In the genomic region with DNA sequence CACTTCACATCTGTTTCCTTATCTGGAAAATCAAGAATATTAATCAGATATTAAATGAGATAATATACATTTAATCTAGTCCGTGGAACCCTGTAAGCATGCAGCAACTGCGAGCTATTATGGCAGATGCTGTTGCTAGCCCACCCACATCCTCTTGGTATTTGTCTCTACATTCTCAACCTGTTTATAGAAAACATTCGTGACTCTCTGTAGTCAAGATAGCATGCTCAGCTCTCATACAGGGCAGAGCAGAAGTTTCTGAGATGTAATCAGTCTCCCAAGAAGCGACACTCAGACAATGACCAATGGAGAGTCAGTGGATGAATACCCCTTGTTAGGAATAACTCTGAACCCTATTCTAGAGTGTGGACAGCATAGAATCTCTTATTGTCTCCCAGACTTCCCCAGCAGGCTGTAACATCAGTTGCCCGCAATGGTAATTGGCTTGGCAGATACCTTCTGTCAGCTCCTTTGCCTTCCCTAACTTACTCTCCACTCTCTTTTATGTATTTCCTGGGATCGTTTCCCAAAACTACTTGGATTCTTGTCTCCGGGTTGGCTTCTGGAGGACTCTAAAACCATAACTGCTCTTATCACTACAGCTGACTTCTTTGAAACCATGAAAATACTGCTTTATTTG, we compare ENCODE assay signal across 27 cellular contexts.
"Had no signal": no experiment of that assay in that cellular context is flagged by ENCODE, and none has a peak within 500 bp of the region (broad histone marks: within the 10 kb centered on the region; RNA-seq: fewer than 3 reads in every experiment).

No MANE protein-coding gene starts in this region.

- H3K4me3 ChIP-seq: colonic mucosa, dorsolateral prefrontal cortex, gastroesophageal sphincter, hepatocyte, suprapubic skin, tibial artery, upper lobe of right lung had no signal

- H3K4me1 Mint-ChIP-seq: activated CD4-positive, alpha-beta T cell treated with anti-CD3 and anti-CD28 coated beads for 36 hours; activated CD8-positive, alpha-beta memory T cell treated with anti-CD3 and anti-CD28 coated beads, Interleukin-2, amount 10 ng/mL, durations not matched to agents 7 days and 5 days; activated naive CD4-positive, alpha-beta T cell treated with anti-CD3 and anti-CD28 coated beads, Interleukin-2, amount 50 U/mL, for 24 hours; activated naive CD8-positive, alpha-beta T cell treated with anti-CD3 and anti-CD28 coated beads, Interleukin-2, amount 50 U/mL, for 24 hours; central memory CD8-positive, alpha-beta T cell; naive thymus-derived CD8-positive, alpha-beta T cell had no signal

- H3K36me3 ChIP-seq: colonic mucosa, gastroesophageal sphincter, suprapubic skin, tibial artery, upper lobe of right lung had no signal

- H3K9me3 Mint-ChIP-seq: activated naive CD8-positive, alpha-beta T cell treated with anti-CD3 and anti-CD28 coated beads, Interleukin-2, amount 50 U/mL, for 24 hours; activated T-helper 2 cell treated with anti-CD3 and anti-CD28 coated beads, Interferon-gamma antibody, Interleukin-2, Interleukin-4, amounts not matched to agents 10 μg/mL and 5 μg/mL and 100 μg/mL, durations not matched to agents 14 hours and 24 hours and 36 hours; central memory CD8-positive, alpha-beta T cell had no signal

- H3K9me3 ChIP-seq: colonic mucosa, gastroesophageal sphincter, suprapubic skin, tibial artery, upper lobe of right lung had no signal

- H3K27ac Mint-ChIP-seq: activated CD4-positive, alpha-beta T cell treated with anti-CD3 and anti-CD28 coated beads for 36 hours; activated CD8-positive, alpha-beta memory T cell treated with anti-CD3 and anti-CD28 coated beads, Interleukin-2, amount 10 ng/mL, durations not matched to agents 7 days and 5 days; activated CD8-positive, alpha-beta T cell treated with anti-CD3 and anti-CD28 coated beads, Interleukin-2, amount 10 ng/mL, durations not matched to agents 7 days and 5 days; activated naive CD4-positive, alpha-beta T cell treated with anti-CD3 and anti-CD28 coated beads, Interleukin-2, amount 50 U/mL, for 24 hours; activated naive CD8-positive, alpha-beta T cell treated with anti-CD3 and anti-CD28 coated beads, Interleukin-2, amount 50 U/mL, for 24 hours; activated T-helper 2 cell treated with anti-CD3 and anti-CD28 coated beads, Interferon-gamma antibody, Interleukin-2, Interleukin-4, amounts not matched to agents 10 μg/mL and 5 μg/mL and 100 μg/mL, durations not matched to agents 14 hours and 24 hours and 36 hours; naive thymus-derived CD8-positive, alpha-beta T cell had no signal

- DNase-seq: activated CD4-positive, alpha-beta T cell treated with anti-CD3 and anti-CD28 coated beads for 36 hours; activated CD4-positive, CD25-positive, alpha-beta regulatory T cell; activated CD8-positive, alpha-beta memory T cell treated with anti-CD3 and anti-CD28 coated beads, Interleukin-2, amount 10 ng/mL, durations not matched to agents 7 days and 5 days; activated CD8-positive, alpha-beta T cell treated with anti-CD3 and anti-CD28 coated beads, Interleukin-2, amount 10 ng/mL, durations not matched to agents 7 days and 5 days; activated naive CD8-positive, alpha-beta T cell treated with anti-CD3 and anti-CD28 coated beads, Interleukin-2, amount 50 U/mL, for 24 hours; activated T-cell treated with anti-CD3 and anti-CD28 coated beads, Interleukin-2, amount 50 U/mL, for 48 hours; amygdala; colonic mucosa; dorsolateral prefrontal cortex; effector memory CD4-positive, alpha-beta T cell; erythroblast; islet precursor cell; left ventricle myocardium superior; midbrain; naive thymus-derived CD8-positive, alpha-beta T cell; stimulated activated CD4-positive, alpha-beta T cell treated with anti-CD3 and anti-CD28 coated beads, Interleukin-15, amount 100 ng/mL, for 24 hours; stimulated activated CD4-positive, alpha-beta T cell treated with anti-CD3 and anti-CD28 coated beads, Interleukin-2, amount 100 ng/mL, for 24 hours; stimulated activated naive CD4-positive, alpha-beta T cell; tibial artery; upper lobe of right lung had no signal

- H3K27ac ChIP-seq: colonic mucosa, dorsolateral prefrontal cortex, gastroesophageal sphincter, hepatocyte, suprapubic skin, tibial artery, upper lobe of right lung had no signal

- ATAC-seq: activated CD4-positive, alpha-beta T cell treated with anti-CD3 and anti-CD28 coated beads for 36 hours; activated CD8-positive, alpha-beta memory T cell treated with anti-CD3 and anti-CD28 coated beads, Interleukin-2, amount 10 ng/mL, durations not matched to agents 7 days and 5 days; activated CD8-positive, alpha-beta T cell treated with anti-CD3 and anti-CD28 coated beads, Interleukin-2, amount 10 ng/mL, durations not matched to agents 7 days and 5 days; activated naive CD8-positive, alpha-beta T cell treated with anti-CD3 and anti-CD28 coated beads, Interleukin-2, amount 50 U/mL, for 24 hours; gastroesophageal sphincter; naive thymus-derived CD8-positive, alpha-beta T cell; sciatic nerve; upper lobe of right lung had no signal

- H3K4me3 Mint-ChIP-seq: activated CD4-positive, alpha-beta T cell treated with anti-CD3 and anti-CD28 coated beads for 36 hours; activated CD8-positive, alpha-beta memory T cell treated with anti-CD3 and anti-CD28 coated beads, Interleukin-2, amount 10 ng/mL, durations not matched to agents 7 days and 5 days; activated CD8-positive, alpha-beta T cell treated with anti-CD3 and anti-CD28 coated beads, Interleukin-2, amount 10 ng/mL, durations not matched to agents 7 days and 5 days; activated naive CD4-positive, alpha-beta T cell treated with anti-CD3 and anti-CD28 coated beads, Interleukin-2, amount 50 U/mL, for 24 hours; activated naive CD8-positive, alpha-beta T cell treated with anti-CD3 and anti-CD28 coated beads, Interleukin-2, amount 50 U/mL, for 24 hours; central memory CD8-positive, alpha-beta T cell; naive thymus-derived CD8-positive, alpha-beta T cell had no signal

- H3K36me3 Mint-ChIP-seq: activated CD8-positive, alpha-beta memory T cell treated with anti-CD3 and anti-CD28 coated beads, Interleukin-2, amount 10 ng/mL, durations not matched to agents 7 days and 5 days; activated naive CD4-positive, alpha-beta T cell treated with anti-CD3 and anti-CD28 coated beads, Interleukin-2, amount 50 U/mL, for 24 hours; naive thymus-derived CD8-positive, alpha-beta T cell had no signal

- H3K27me3 ChIP-seq: colonic mucosa, gastroesophageal sphincter, hepatocyte, tibial artery, upper lobe of right lung had no signal

- H3K4me1 ChIP-seq: colonic mucosa, suprapubic skin, upper lobe of right lung had no signal
